3 cellular contexts compared by ENCODE assay signal in the genomic region with DNA sequence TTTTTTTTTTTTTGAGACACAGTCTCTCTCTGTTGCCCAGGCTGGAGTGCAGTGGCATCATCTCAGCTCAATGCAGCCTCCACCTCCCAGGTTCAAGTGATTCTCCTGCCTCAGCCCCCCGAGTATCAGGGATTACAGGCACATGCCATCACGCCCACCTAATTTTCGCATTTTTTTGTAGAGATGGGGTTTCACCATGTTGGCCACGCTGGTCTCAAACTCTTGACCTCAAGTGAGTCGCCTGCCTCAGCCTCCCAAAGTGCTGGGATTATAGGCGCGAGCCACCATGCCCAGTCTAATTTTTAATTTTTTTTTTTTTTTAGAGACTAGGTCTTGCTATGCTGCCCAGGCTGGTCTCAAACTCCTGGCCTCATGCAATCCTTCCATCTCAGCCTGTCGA. TPM values are rescaled to one million over a fixed set of nuclear protein-coding genes. Genes with fewer than 3 reads are reported as not detected.
DNase-seq lines count a peak whose midpoint lies in the region; ATAC-seq, FAIRE-seq and TF ChIP-seq lines count a peak whose summit lies in the region.
"Not testable (repeated sequence)": the region's sequence is repeated elsewhere in the genome, so short reads cannot be mapped to it uniquely, and the experiment has no call there.
"Had no signal": no experiment of that assay in that cellular context is flagged by ENCODE, and none has a peak within 500 bp of the region (broad histone marks: within the 10 kb centered on the region; RNA-seq: fewer than 3 reads in every experiment).

No MANE protein-coding gene starts in this region.

- intact Hi-C loops in K562 (cut with micrococcal nuclease) = loop anchor here (1.0 kb wide), 1 partner anchor 147 kb away; no protein-coding TSS in a partner anchor

- not testable (repeated sequence) for H3K27ac Mint-ChIP-seq in osteocyte (ENCODE audit: unreplicated experiment)

- CTCF ChIA-PET in K562 (lab: Yijun Ruan, JAX; ENCODE audit: low intra/inter-chr PET ratio) = not testable (repeated sequence)

- H3K4me1 Mint-ChIP-seq in osteocyte (ENCODE audit: unreplicated experiment) = peaks cover 12% of the 10 kb centered on the region

- not testable (repeated sequence) for H3K4me3 ChIP-seq in K562

- H3K27ac ChIP-seq in K562 (ENCODE audit: extremely low read depth, low read depth, low read length) = not testable (repeated sequence)

- not testable (repeated sequence) for TF ChIP-seq POLR2A in K562 (conservative IDR thresholded peaks at IDR 0.05)

- not testable (repeated sequence) for ATAC-seq in K562

- not testable (repeated sequence) for H3K36me3 ChIP-seq in K562 (ENCODE audit: control insufficient read depth, insufficient read depth, low read length)

- H3K9ac ChIP-seq in K562 (ENCODE audit: insufficient read depth in 1 of 2, low read depth in 2 of 2, low read length in 2 of 2) = not testable (repeated sequence)

- peaks cover 3 to 14% of the 10 kb centered on the region in 2 experiments; a peak in 4 of 5 replicates for H3K27me3 ChIP-seq in K562 (ENCODE audit: control insufficient read depth in 2 of 2, insufficient read depth in 2 of 2, low read length in 2 of 2)

- not testable (repeated sequence) for H2AFZ ChIP-seq in K562 (ENCODE audit: low read depth, low read length)

- not testable (repeated sequence) for TF ChIP-seq RAD21 in K562 (CRISPR knock-in tag; conservative IDR thresholded peaks at IDR 0.05 in 1 of 2, IDR thresholded peaks at IDR 0.05 in 1 of 2)

- FAIRE-seq in K562 (lab: Jason Lieb, UNC) = not testable (repeated sequence)

- not testable (repeated sequence) for H3K4me2 ChIP-seq in K562 (ENCODE audit: insufficient read depth, low read length)

- not testable (repeated sequence) for BruUV-seq in K562 (replicated peaks; lab: Mats Ljungman, UMichigan)

- not testable (repeated sequence) for H4K20me1 ChIP-seq in K562 (replicated peaks; ENCODE audit: control insufficient read depth, insufficient read depth, low read length)

- H3K36me3 Mint-ChIP-seq in osteocyte (ENCODE audit: unreplicated experiment) = peaks cover 15% of the 10 kb centered on the region

- not testable (repeated sequence) for TF ChIP-seq EP300 in K562 (IDR thresholded peaks at IDR 0.05; ENCODE audit: low read length)

- H3K27me3 Mint-ChIP-seq in osteocyte (ENCODE audit: unreplicated experiment) = not testable (repeated sequence)

- not testable (repeated sequence) for H3K79me2 ChIP-seq in K562 (ENCODE audit: control insufficient read depth, insufficient read depth, low read length)

- POLR2A ChIA-PET in K562 (lab: Yijun Ruan, JAX) = interaction anchor here (0.7 kb wide), 1 partner anchor 49 kb away, joined by 3 read pairs; no protein-coding TSS in a partner anchor

- TF ChIP-seq CTCF in K562 (IDR thresholded peaks at IDR 0.05 in 2 of 3, conservative IDR thresholded peaks at IDR 0.05 in 1 of 3; ENCODE audit: insufficient read depth in 2 of 3, low read depth in 1 of 3, low read length in 3 of 3); osteocyte (IDR thresholded peaks at IDR 0.05): not testable (repeated sequence)

- 20% methylated on average over 8 of the region's 8 CpGs for WGBS in K562 (ENCODE audit: insufficient coverage, low coverage, missing lambda C conversion rate)

- H3K4me1 ChIP-seq in K562 (replicated peaks in 1 of 2; ENCODE audit: control insufficient read depth in 2 of 2, insufficient read depth in 2 of 2, low read length in 2 of 2) = not testable (repeated sequence)

- not testable (repeated sequence) for H3K9me3 Mint-ChIP-seq in osteocyte (ENCODE audit: unreplicated experiment)

- not testable (repeated sequence) for H3K4me3 Mint-ChIP-seq in osteocyte (ENCODE audit: unreplicated experiment)

- in situ Hi-C loops in K562 (cut with MboI) = not testable (repeated sequence)

- not testable (repeated sequence) for H3K9me1 ChIP-seq in K562 (ENCODE audit: control insufficient read depth, insufficient read depth, low read length)

- not testable (repeated sequence) for DNase-seq in K562 (ENCODE audit: extremely low read depth in 1 of 4, low spot score in 3 of 4)
- peak; percentile 27 for DNase-seq in osteocyte (ENCODE audit: extremely low spot score, unreplicated experiment)

- not testable (repeated sequence) for H3K9me3 ChIP-seq in K562 (replicated peaks; ENCODE audit: control insufficient read depth, insufficient read depth, low read depth, low read length)

TF ChIP-seq in K562, 482 proteins besides CTCF, POLR2A, EP300 and RAD21:
- not testable (repeated sequence) for TF ChIP-seq BRCA1 (IDR thresholded peaks at IDR 0.05)
- TF ChIP-seq BRCA1 (CRISPR knock-in tag; IDR thresholded peaks at IDR 0.05) (0 out of 2 replicates have a peak, but pooled peaks have one; percentile 52), STAG1 (CRISPR knock-in tag; IDR thresholded peaks at IDR 0.05; ENCODE audit: borderline replicate concordance) (0 out of 2 replicates have a peak, but pooled peaks have one; percentile 55)

RNA-seq across cellular contexts. Expression of gene CLTCL1, which starts 35.2 kb away (rescaled TPM):
- 78.7 and 79.9 TPM in 2 replicates for total RNA-seq in K562 (2011; cell fraction: chromatin; rRNA removed; ENCODE audit: low replicate concordance)
- total RNA-seq in K562 (2011; cell fraction: nucleolus; rRNA removed) = 32.0 and 34.7 TPM in 2 replicates
- total RNA-seq in K562 (2011; cell fraction: nucleoplasm; rRNA removed) = 23.7 and 38.1 TPM in 2 replicates
- total RNA-seq in K562 (2014; rRNA removed) = 4.3 and 5.4 TPM in 2 replicates
- total RNA-seq in K562 (2014; rRNA removed; fragmentation: Illumina TruSeq; extraction: Trizol) = 4.2 and 4.6 TPM in 2 replicates
- 3.6 and 4.5 TPM in 2 replicates for total RNA-seq in K562 (2015; rRNA removed; fragmentation: Illumina TruSeq; extraction: Trizol)
- 8.5 and 8.8 TPM in 2 replicates for total RNA-seq in K562 (2021)
- polyA plus RNA-seq in K562 (2011; rRNA removed) = 11.7 and 17.0 TPM in 2 replicates
- 10.3 and 14.5 TPM in 2 replicates for polyA plus RNA-seq in K562 (2011; cell fraction: cytosol; rRNA removed)
- polyA plus RNA-seq in K562 (2011; cell fraction: nucleus; rRNA removed) = 41.1 and 49.0 TPM in 2 replicates
- polyA plus RNA-seq in K562 (2012) = 5.7 and 18.7 TPM in 2 replicates
- polyA plus RNA-seq in K562 (2014; fragmentation: Illumina TruSeq; extraction: Trizol) = 4.3 and 5.0 TPM in 2 replicates
- polyA plus RNA-seq in K562 (2014; fragmentation: Nextera tagmentation; extraction: Ambion mirVana) = 1 to 10 TPM; 1.1 to 2.1 TPM
- polyA plus RNA-seq in K562 (2014; rRNA removed) = 5.8 and 8.8 TPM in 2 replicates
- polyA minus RNA-seq in K562 (2011; rRNA and poly(A)+ RNA removed) = 25.0 and 27.6 TPM in 2 replicates
- polyA minus RNA-seq in K562 (2011; cell fraction: cytosol; rRNA and poly(A)+ RNA removed) = 12.9 and 15.0 TPM in 2 replicates
- 18.0 and 35.4 TPM in 2 replicates for polyA minus RNA-seq in K562 (2011; cell fraction: nucleus; rRNA and poly(A)+ RNA removed)
- total RNA-seq in osteocyte = 7.9 and 10.1 TPM in 2 replicates
- polyA plus RNA-seq: CD4-positive, alpha-beta memory T cell had no signal
